Comparison of ENCODE assay signal across 23 cellular contexts in genomic region chr7:52540041-52540440, GRCh38.
DNase-seq lines count a peak whose midpoint lies in the region; ATAC-seq, FAIRE-seq and TF ChIP-seq lines count a peak whose summit lies in the region.
"Had no signal": no experiment of that assay in that cellular context is flagged by ENCODE, and none has a peak within 500 bp of the region (broad histone marks: within the 10 kb centered on the region; RNA-seq: fewer than 3 reads in every experiment).

No MANE protein-coding gene starts in this region.

- H3K9me3 ChIP-seq in H1 (ENCODE audit: insufficient read depth in 2 of 2, low read depth in 1 of 2, low read length in 1 of 2) = peaks cover 5 to 6% of the 10 kb centered on the region in 2 experiments; a peak in 2 of 4 replicates
- H3K9me3 ChIP-seq in trophoblast cell (ENCODE audit: insufficient read depth, low read depth, low read length) = no peaks in the 10 kb centered on the region
- H3K9me3 ChIP-seq: prostate gland, SJCRH30, thyroid gland had no signal

- no peak for TF ChIP-seq RAD21 in H1 (IDR thresholded peaks at IDR 0.05 in 1 of 2, conservative IDR thresholded peaks at IDR 0.05 in 1 of 2; ENCODE audit: low read depth in 2 of 2, low read length in 2 of 2)

- DNase-seq in HPDE6-E6E7 (ENCODE audit: extremely low spot score) = peak; percentile 10
- peak; percentile 24 for DNase-seq in OCI-M1 (lab: John Stamatoyannopoulos, UW)
- no peak for DNase-seq in H1 (ENCODE audit: low read depth in 1 of 2, low spot score in 2 of 2)
- DNase-seq in trophoblast cell = peak in 1 of 2 donors; percentile 11
- DNase-seq in AG20443 (ENCODE audit: low spot score) = no peak
- DNase-seq: activated CD4-positive, alpha-beta T cell treated with anti-CD3 and anti-CD28 coated beads for 1 hour; activated CD8-positive, alpha-beta memory T cell treated with anti-CD3 and anti-CD28 coated beads for 24 hours; activated naive CD4-positive, alpha-beta T cell treated with Interleukin-2 at 50 U/mL for 16 hours; activated T-cell treated with anti-CD3 and anti-CD28 coated beads, Interleukin-2, amount 50 U/mL, for 4 hours; CD4-positive, CD25-positive, alpha-beta regulatory T cell; cortex of kidney; kidney; NCI-H1092; NCI-H1930; NCI-H226; stimulated activated naive CD8-positive, alpha-beta T cell treated with anti-CD3 and anti-CD28 coated beads, Interleukin-15, amount 100 ng/mL, for 72 hours; T-helper 1 cell; thyroid gland had no signal

- H3K9ac ChIP-seq in H1 (replicated peaks in 1 of 4; ENCODE audit: extremely low read depth in 1 of 4, low read depth in 3 of 4, low read length in 3 of 4) (no peak overlapping the region), trophoblast cell (ENCODE audit: low read length) (no peak overlapping the region)

- H3K27me3 ChIP-seq in H1 (replicated peaks in 1 of 4; ENCODE audit: control insufficient read depth in 3 of 4, extremely low read depth in 1 of 4, insufficient read depth in 3 of 4, low read length in 3 of 4) (no peaks in the 10 kb centered on the region), trophoblast cell (ENCODE audit: insufficient read depth, low read length) (no peaks in the 10 kb centered on the region)
- H3K27me3 ChIP-seq: cardiac muscle cell, SJCRH30, thyroid gland had no signal

- FAIRE-seq in H1 (lab: Jason Lieb, UNC) = no peak
- FAIRE-seq: kidney had no signal

- 77% methylated on average over 2 of the region's 2 CpGs; no CpG with 5 or more reads in 1 of the 2 experiments for WGBS in H1 (ENCODE audit: extremely low coverage in 1 of 2, insufficient coverage in 1 of 2, insufficient read length in 1 of 2, insufficient replicate concordance in 2 of 2, low coverage in 1 of 2, low lambda C conversion rate in 2 of 2, missing lambda C conversion rate in 1 of 2), 2 experiments
- WGBS in trophoblast cell (ENCODE audit: extremely low coverage, insufficient coverage, insufficient read length) = no CpG with 5 or more reads among the region's 2 CpGs

- peak overlapping the region; percentile 92; the same call in 1 of the 2 replicates for H2BK12ac ChIP-seq in H1 (ENCODE audit: low read depth, low read length)
- H2BK12ac ChIP-seq in trophoblast cell (ENCODE audit: low read length) = peak overlapping the region; percentile 98

- H3K79me2 ChIP-seq in H1 (ENCODE audit: control insufficient read depth in 1 of 2, insufficient read depth in 2 of 2, low read length in 2 of 2) = no peaks in the 10 kb centered on the region
- H3K79me2 ChIP-seq in trophoblast cell (ENCODE audit: control insufficient read depth, insufficient read depth, low read length, poor library complexity) = no peaks in the 10 kb centered on the region

- H4K12ac ChIP-seq in trophoblast cell (ENCODE audit: low read depth, low read length) = no peak overlapping the region

- H3K23ac ChIP-seq in H1 (ENCODE audit: insufficient read length) (no peak overlapping the region), trophoblast cell (ENCODE audit: low read length) (no peak overlapping the region)

- no peaks in the 10 kb centered on the region for H4K20me1 ChIP-seq in H1 (replicated peaks in 1 of 2; ENCODE audit: control insufficient read depth in 1 of 2, insufficient read depth in 2 of 2, low read length in 2 of 2)

- H3K27ac ChIP-seq in H1 (ENCODE audit: low read depth, low read length) (no peak overlapping the region), trophoblast cell (ENCODE audit: low read depth, low read length) (no peak overlapping the region)
- H3K27ac ChIP-seq: cardiac muscle cell, prostate gland, SJCRH30, thyroid gland had no signal

- no peaks in the 10 kb centered on the region for H3K79me1 ChIP-seq in H1 (ENCODE audit: low read depth, low read length)
- peaks cover 9% of the 10 kb centered on the region for H3K79me1 ChIP-seq in trophoblast cell (ENCODE audit: low read length)

- no peak overlapping the region for H2BK15ac ChIP-seq in H1 (ENCODE audit: low read length)

- CTCF ChIA-PET in H1 (lab: Charles Lee; ENCODE audit: partially characterized antibody) = no interaction called here

- H3K18ac ChIP-seq in H1 (ENCODE audit: extremely low read depth, low read length) = 0 out of 2 replicates have a peak overlapping the region, but pooled peaks have one; percentile 10
- no peak overlapping the region for H3K18ac ChIP-seq in trophoblast cell (ENCODE audit: low read length)

- no peak overlapping the region for H4K5ac ChIP-seq in H1 (ENCODE audit: insufficient read length, low read depth, low read length)

- H3K14ac ChIP-seq in H1 (ENCODE audit: insufficient read length) (no peak overlapping the region), trophoblast cell (ENCODE audit: low read length) (peak overlapping the region; percentile 74)

- H3K4me3 ChIP-seq in H1 (ENCODE audit: extremely low read depth in 1 of 4, insufficient read depth in 2 of 4, low read depth in 3 of 4, low read length in 4 of 4) (no peak overlapping the region), trophoblast cell (ENCODE audit: low read depth, low read length) (no peak overlapping the region)
- H3K4me3 ChIP-seq: cardiac muscle cell, prostate gland, SJCRH30, thyroid gland had no signal

- H3K4me2 ChIP-seq in H1 (ENCODE audit: insufficient read depth in 1 of 2, low read depth in 2 of 2, low read length in 2 of 2) (no peak overlapping the region; a peak in 1 of 4 replicates), trophoblast cell (ENCODE audit: low read length) (no peak overlapping the region)

- TF ChIP-seq POLR2A in H1 (IDR thresholded peaks at IDR 0.05; ENCODE audit: control extremely low read depth in 1 of 2, low read depth in 2 of 2, low read length in 2 of 2) = no peak

- no peak overlapping the region for H3K56ac ChIP-seq in H1 (replicated peaks; ENCODE audit: insufficient read length, low read depth, low read length)

- ATAC-seq in GM19351 (IDR thresholded peaks at IDR 0.05; ENCODE audit: unreplicated experiment) (no peak), HG03135 (IDR thresholded peaks at IDR 0.05; ENCODE audit: unreplicated experiment) (no peak)
- ATAC-seq: activated T-cell treated with anti-CD3 and anti-CD28 coated beads, Interleukin-2, amount 50 U/mL, for 4 hours; stimulated activated naive CD8-positive, alpha-beta T cell treated with anti-CD3 and anti-CD28 coated beads, Interleukin-15, amount 100 ng/mL, for 72 hours had no signal

- H2AFZ ChIP-seq in H1 (ENCODE audit: low read length) (no peak overlapping the region), trophoblast cell (ENCODE audit: insufficient read depth, low read length, poor library complexity) (no peak overlapping the region)

- H2BK20ac ChIP-seq in H1 (ENCODE audit: low read length) = 0 out of 2 replicates have a peak overlapping the region, but pooled peaks have one; percentile 62

- H3K4ac ChIP-seq in H1 (replicated peaks; ENCODE audit: insufficient read length, low read depth, low read length) = no peak overlapping the region
- peak overlapping the region; percentile 46 for H3K4ac ChIP-seq in trophoblast cell (ENCODE audit: low read depth, low read length)

- POLR2A ChIA-PET in H1 (lab: Charles Lee; ENCODE audit: partially characterized antibody) = no interaction called here

- no peaks in the 10 kb centered on the region for H3K23me2 ChIP-seq in H1 (ENCODE audit: low read depth, low read length)

- peaks cover 0 to 3% (median under 1%) of the 10 kb centered on the region in 4 experiments; a peak in 2 of 7 replicates for H3K4me1 ChIP-seq in H1 (replicated peaks in 1 of 4; ENCODE audit: control insufficient read depth in 3 of 4, insufficient read depth in 4 of 4, low read length in 3 of 4)
- peaks cover 0 to 4% of the 10 kb centered on the region in 2 experiments for H3K4me1 ChIP-seq in trophoblast cell (ENCODE audit: control insufficient read depth in 1 of 2, insufficient read depth in 2 of 2, low read length in 2 of 2)
- H3K4me1 ChIP-seq: prostate gland, SJCRH30, thyroid gland had no signal

- no peak for TF ChIP-seq EP300 in H1 (IDR thresholded peaks at IDR 0.05; ENCODE audit: borderline replicate concordance in 1 of 2, low read depth in 2 of 2, low read length in 2 of 2)

- H4K8ac ChIP-seq in H1 (ENCODE audit: extremely low read depth, insufficient read depth, low read length) (no peak overlapping the region), trophoblast cell (ENCODE audit: low read depth, low read length) (peak overlapping the region; percentile 47)

- H3K36me3 ChIP-seq in H1 (ENCODE audit: control insufficient read depth in 2 of 4, insufficient read depth in 4 of 4, low read length in 3 of 4) (peaks cover 0 to 2% (median 0%) of the 10 kb centered on the region in 4 experiments; a peak in 2 of 8 replicates), trophoblast cell (ENCODE audit: control insufficient read depth in 1 of 2, insufficient read depth in 2 of 2, low read length in 2 of 2) (no peaks in the 10 kb centered on the region)
- H3K36me3 ChIP-seq: cardiac muscle cell, prostate gland, SJCRH30, thyroid gland had no signal

- H2BK120ac ChIP-seq in H1 (replicated peaks; ENCODE audit: low read depth, low read length) (peak overlapping the region; percentile 70), trophoblast cell (ENCODE audit: insufficient read depth, low read length, poor library complexity) (peak overlapping the region; percentile 66)

- H4K91ac ChIP-seq in H1 (replicated peaks; ENCODE audit: insufficient read length, low read length) = no peak overlapping the region
- H4K91ac ChIP-seq in trophoblast cell (ENCODE audit: low read depth, low read length) = peak overlapping the region; percentile 73

- no peak overlapping the region for H2AK5ac ChIP-seq in H1 (ENCODE audit: low read depth, low read length)
- peak overlapping the region; percentile 93 for H2AK5ac ChIP-seq in trophoblast cell (ENCODE audit: low read length)

- TF ChIP-seq CTCF in H1 (IDR thresholded peaks at IDR 0.05; ENCODE audit: control extremely low read depth in 1 of 3, insufficient read depth in 1 of 3, low read depth in 1 of 3, low read length in 3 of 3) = no peak

- H2BK5ac ChIP-seq in H1 (ENCODE audit: low read depth, low read length) (no peak overlapping the region), trophoblast cell (ENCODE audit: low read depth, low read length, poor library complexity) (no peak overlapping the region)

TF ChIP-seq in H1, 55 proteins besides CTCF, POLR2A, EP300 and RAD21 (continues in another document):
- TF ChIP-seq EGR1 (IDR thresholded peaks at IDR 0.05; ENCODE audit: borderline replicate concordance, low read depth, low read length) (no peak), POLR2AphosphoS5 (IDR thresholded peaks at IDR 0.05; ENCODE audit: low read depth, low read length) (no peak), SAP30 (IDR thresholded peaks at IDR 0.05; ENCODE audit: insufficient read depth, insufficient replicate concordance, low read length) (no peak), TAF7 (optimal IDR thresholded peaks at IDR 0.05; ENCODE audit: borderline replicate concordance, low read depth, low read length) (no peak)

Comparison
In these comparisons a context has a peak if more than half of its experiments do, and no peak if none do; other contexts are left out.
1. DNase-seq: peak in HPDE6-E6E7 (single experiment) and OCI-M1 (single experiment); none in H1 (0 of 2) and AG20443 (single experiment).